In the genomic region with DNA sequence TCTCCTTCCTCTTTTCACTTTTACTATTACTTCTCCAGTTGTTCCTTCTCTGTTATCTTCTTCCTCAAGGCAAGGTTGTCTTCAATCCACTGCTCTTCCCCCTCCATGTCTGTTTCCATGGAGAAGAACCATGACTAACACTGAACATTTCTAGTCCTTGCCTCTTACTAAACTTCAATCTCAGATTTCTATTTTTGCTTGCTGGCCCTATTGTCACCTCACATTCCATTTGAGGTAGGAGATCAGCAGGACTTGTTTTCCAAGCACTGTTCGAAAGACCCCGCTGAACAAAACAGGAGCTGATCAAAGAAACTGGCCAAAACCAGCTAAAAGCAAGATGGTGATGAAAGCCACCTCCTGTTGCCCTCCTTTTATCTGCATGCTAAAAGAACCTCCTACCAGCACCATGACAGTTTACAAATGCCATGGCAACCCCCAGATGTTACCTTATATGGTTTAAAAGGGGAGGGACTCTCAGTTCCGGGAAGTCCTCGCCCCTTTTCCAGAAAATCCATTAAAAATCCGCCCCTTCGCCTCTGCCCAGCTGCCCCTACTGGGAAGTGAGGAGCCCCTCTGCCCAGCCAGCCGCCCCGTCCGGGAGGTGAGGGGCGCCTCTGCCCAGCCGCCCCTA, we compare ENCODE assay signal across 12 cellular contexts. TPM values are rescaled to one million over a fixed set of nuclear protein-coding genes. Genes with fewer than 3 reads are reported as not detected.
DNase-seq lines count a peak whose midpoint lies in the region; ATAC-seq, FAIRE-seq and TF ChIP-seq lines count a peak whose summit lies in the region.
"Had no signal": no experiment of that assay in that cellular context is flagged by ENCODE, and none has a peak within 500 bp of the region (broad histone marks: within the 10 kb centered on the region; RNA-seq: fewer than 3 reads in every experiment).

No MANE protein-coding gene starts in this region.

- no peak overlapping the region for H3K4me3 Mint-ChIP-seq in activated CD8-positive, alpha-beta memory T cell treated with anti-CD3 and anti-CD28 coated beads, Interleukin-2, amount 10 ng/mL, durations not matched to agents 7 days and 5 days

- H3K4me3 ChIP-seq in esophagus muscularis mucosa = no peak overlapping the region
- no peak overlapping the region for H3K4me3 ChIP-seq in skeletal muscle cell (ENCODE audit: low read depth, low read length)

- no peaks in the 10 kb centered on the region for H3K9me3 Mint-ChIP-seq in activated CD8-positive, alpha-beta memory T cell treated with anti-CD3 and anti-CD28 coated beads, Interleukin-2, amount 10 ng/mL, durations not matched to agents 7 days and 5 days (ENCODE audit: low read depth)

- H3K9me3 ChIP-seq in esophagus muscularis mucosa = no peaks in the 10 kb centered on the region

- peaks cover 0 to 10% (median 7%) of the 10 kb centered on the region in 4 donors for H3K4me1 ChIP-seq in esophagus muscularis mucosa

- TF ChIP-seq EP300 in esophagus muscularis mucosa (IDR thresholded peaks at IDR 0.05) = no peak

- no peaks in the 10 kb centered on the region for H3K27me3 Mint-ChIP-seq in activated CD8-positive, alpha-beta memory T cell treated with anti-CD3 and anti-CD28 coated beads, Interleukin-2, amount 10 ng/mL, durations not matched to agents 7 days and 5 days

- no peaks in the 10 kb centered on the region for H3K27me3 ChIP-seq in esophagus muscularis mucosa

- peaks cover 27% of the 10 kb centered on the region for H3K4me1 Mint-ChIP-seq in activated CD8-positive, alpha-beta memory T cell treated with anti-CD3 and anti-CD28 coated beads, Interleukin-2, amount 10 ng/mL, durations not matched to agents 7 days and 5 days

- DNase-seq in activated CD8-positive, alpha-beta memory T cell treated with anti-CD3 and anti-CD28 coated beads for 24 hours = peak; percentile 32
- no peak for DNase-seq in activated CD8-positive, alpha-beta memory T cell treated with anti-CD3 and anti-CD28 coated beads, Interleukin-2, amount 10 ng/mL, durations not matched to agents 7 days and 5 days
- DNase-seq in SIG-M5 treated with dmso at 0.1 percent for 504 hours (lab: John Stamatoyannopoulos, UW; ENCODE audit: unreplicated experiment) (peak; percentile 36), esophagus muscularis mucosa (ENCODE audit: extremely low spot score) (peak; percentile 45), skeletal muscle cell (ENCODE audit: low read depth) (peak; percentile 29), GM12891 (ENCODE audit: insufficient read length, low spot score) (no peak)
- DNase-seq: activated gamma-delta T cell treated with Interleukin-2 at 50 U/mL for 16 hours; C1 segment of cervical spinal cord; stimulated activated CD4-positive, alpha-beta T cell treated with anti-CD3 and anti-CD28 coated beads, Interleukin-2, amount 100 ng/mL, for 24 hours had no signal

- ATAC-seq in activated CD8-positive, alpha-beta memory T cell treated with anti-CD3 and anti-CD28 coated beads, Interleukin-2, amount 10 ng/mL, durations not matched to agents 7 days and 5 days = no peak
- no peak for ATAC-seq in HG03354 (IDR thresholded peaks at IDR 0.05; ENCODE audit: poor library complexity, severe bottlenecking, unreplicated experiment)
- ATAC-seq in GM21619 (IDR thresholded peaks at IDR 0.05; ENCODE audit: unreplicated experiment) = no peak

- 96% methylated on average over 11 of the region's 11 CpGs for WGBS in esophagus muscularis mucosa

- CTCF ChIA-PET in activated CD8-positive, alpha-beta memory T cell treated with anti-CD3 and anti-CD28 coated beads, Interleukin-2, amount 10 ng/mL, durations not matched to agents 7 days and 5 days (lab: Charles Lee) = no interaction called here

- no peak for TF ChIP-seq POLR2A in esophagus muscularis mucosa (IDR thresholded peaks at IDR 0.05; ENCODE audit: low read depth)
- no peak for TF ChIP-seq POLR2A in GM12891 (IDR thresholded peaks at IDR 0.05; ENCODE audit: low read depth, low read length)

- H3K36me3 ChIP-seq in esophagus muscularis mucosa = peaks cover 0 to 4% (median 0%) of the 10 kb centered on the region in 4 donors

- no peak overlapping the region for H3K27ac ChIP-seq in esophagus muscularis mucosa (replicated peaks in 1 of 4)
- H3K27ac ChIP-seq: RWPE1 had no signal

- H3K36me3 Mint-ChIP-seq in activated CD8-positive, alpha-beta memory T cell treated with anti-CD3 and anti-CD28 coated beads, Interleukin-2, amount 10 ng/mL, durations not matched to agents 7 days and 5 days = peaks cover 28% of the 10 kb centered on the region

- H3K27ac Mint-ChIP-seq in activated CD8-positive, alpha-beta memory T cell treated with anti-CD3 and anti-CD28 coated beads, Interleukin-2, amount 10 ng/mL, durations not matched to agents 7 days and 5 days = no peak overlapping the region

- intact Hi-C loops in esophagus muscularis mucosa (cut with DNase I) = no loop called here

- no peak for TF ChIP-seq CTCF in esophagus muscularis mucosa (IDR thresholded peaks at IDR 0.05)

- no peak for FAIRE-seq in GM12891 (lab: Jason Lieb, UNC)

TF ChIP-seq in GM12891, 5 proteins besides CTCF, POLR2A, EP300 and RAD21:
- no peak for TF ChIP-seq PAX5 (IDR thresholded peaks at IDR 0.05; ENCODE audit: insufficient read depth, low read length, severe bottlenecking)
- TF ChIP-seq POLR2AphosphoS5 (IDR thresholded peaks at IDR 0.05; ENCODE audit: low read depth, low read length) = no peak
- TF ChIP-seq TAF1 (IDR thresholded peaks at IDR 0.05; ENCODE audit: low read depth, low read length) = no peak
- TF ChIP-seq POU2F2 (IDR thresholded peaks at IDR 0.05; ENCODE audit: low read depth, low read length) = no peak
- no peak for TF ChIP-seq SPI1 (IDR thresholded peaks at IDR 0.05; ENCODE audit: low read depth, low read length)

RNA-seq across cellular contexts. Expression of gene GON4L, which starts 22.6 kb away (rescaled TPM):
- 10 to 100 TPM; 71.0 to 91.9 TPM for total RNA-seq in activated CD8-positive, alpha-beta memory T cell treated with anti-CD3 and anti-CD28 coated beads, Interleukin-2, amount 10 ng/mL, durations not matched to agents 7 days and 5 days
- 10 to 100 TPM; 26.5 to 49.8 (median 28.3) TPM for total RNA-seq in esophagus muscularis mucosa
- polyA plus RNA-seq in GM12891 (2012; ENCODE audit: low read depth, missing spikeins) = 17.1 TPM

RNA-seq across cellular contexts. Expression of gene SYT11, which starts 25.0 kb away (rescaled TPM):
- 10 to 100 TPM; 17.1 to 29.9 TPM for total RNA-seq in activated CD8-positive, alpha-beta memory T cell treated with anti-CD3 and anti-CD28 coated beads, Interleukin-2, amount 10 ng/mL, durations not matched to agents 7 days and 5 days
- 10 to 100 TPM in 3 of 4 donors, 1 to 10 TPM in 1; 8.3 to 25.2 (median 20.3) TPM for total RNA-seq in esophagus muscularis mucosa
- polyA plus RNA-seq in GM12891 (2012; ENCODE audit: low read depth, missing spikeins) = 10.3 TPM

Comparison
In these comparisons a context has a peak if more than half of its experiments do, and no peak if none do; other contexts are left out.
1. DNase-seq: peak in activated CD8-positive, alpha-beta memory T cell treated with anti-CD3 and anti-CD28 coated beads for 24 hours (single experiment), SIG-M5 treated with dmso at 0.1 percent for 504 hours (single experiment), esophagus muscularis mucosa (single experiment) and skeletal muscle cell (single experiment); none in activated CD8-positive, alpha-beta memory T cell treated with anti-CD3 and anti-CD28 coated beads, Interleukin-2, amount 10 ng/mL, durations not matched to agents 7 days and 5 days (single experiment) and GM12891 (single experiment).